1 cellular context compared by ENCODE assay signal in genomic region chr2:28507806-28508764, GRCh38.
TF ChIP-seq lines count a peak whose summit lies in the region.

No MANE protein-coding gene starts in this region.

TF ChIP-seq in K562, 482 proteins besides CTCF, POLR2A, EP300 and RAD21 (continued from another document):
- TF ChIP-seq MAX (CRISPR knock-in tag; IDR thresholded peaks at IDR 0.05), result peak; percentile 44
- TF ChIP-seq ARID3A (IDR thresholded peaks at IDR 0.05; ENCODE audit: borderline replicate concordance, low read depth, low read length), result no peak
- TF ChIP-seq USF2 (CRISPR knock-in tag; IDR thresholded peaks at IDR 0.05), result peak; percentile 77
- TF ChIP-seq FOXO4 (CRISPR knock-in tag; IDR thresholded peaks at IDR 0.05), result no peak
- no peak for TF ChIP-seq SRSF1 (IDR thresholded peaks at IDR 0.05; ENCODE audit: low read depth, low read length)
- peak; percentile 23; the same call in 1 of the 2 replicates for TF ChIP-seq MAFK (IDR thresholded peaks at IDR 0.05; ENCODE audit: low read length)
- TF ChIP-seq PKNOX1 (IDR thresholded peaks at IDR 0.05), result peak; percentile 37; the same call in 1 of the 2 replicates
- TF ChIP-seq FOS (IDR thresholded peaks at IDR 0.05; ENCODE audit: extremely low read depth, insufficient read length), result peak; percentile 7
- peak; percentile 90 for TF ChIP-seq ATF3 (IDR thresholded peaks at IDR 0.05)
- no peak for TF ChIP-seq ATF3 (CRISPR knock-in tag; conservative IDR thresholded peaks at IDR 0.05)
- no peak for TF ChIP-seq MTA1 (IDR thresholded peaks at IDR 0.05; ENCODE audit: borderline replicate concordance)
